ENCODE assay signal across 23 cellular contexts in genomic region chr15:27459836-27460235, GRCh38.
"Had no signal": no experiment of that assay in that cellular context is flagged by ENCODE, and none has a peak within 500 bp of the region (broad histone marks: within the 10 kb centered on the region; RNA-seq: fewer than 3 reads in every experiment).

No MANE protein-coding gene starts in this region.

- H3K27ac ChIP-seq: coronary artery, esophagus muscularis mucosa, foreskin keratinocyte, gastroesophageal sphincter, heart left ventricle, hepatocyte, left lung, lower lobe of right lung had no signal

- H3K79me2 ChIP-seq: hepatocyte had no signal

- H3K27me3 ChIP-seq: dorsolateral prefrontal cortex, esophagus muscularis mucosa, foreskin keratinocyte, gastroesophageal sphincter, heart left ventricle, hepatocyte, left lung had no signal

- H2AFZ ChIP-seq: hepatocyte had no signal

- H3K4me3 ChIP-seq: coronary artery, dorsolateral prefrontal cortex, esophagus muscularis mucosa, gastroesophageal sphincter, heart left ventricle, hepatocyte, left lung, lower lobe of right lung, mucosa of descending colon had no signal

- DNase-seq: dermis blood vessel endothelial cell; dorsolateral prefrontal cortex; effector CD4-positive, alpha-beta T cell; effector memory CD4-positive, alpha-beta T cell; foreskin keratinocyte; heart left ventricle; hypothalamus; immature natural killer cell; islet precursor cell; kidney; kidney glomerular epithelial cell; left cardiac atrium; left lung; left ventricle myocardium superior; lower lobe of right lung; mesenchymal stem cell; mucosa of descending colon; naive B cell; naive thymus-derived CD8-positive, alpha-beta T cell had no signal

- H3K9me3 ChIP-seq: esophagus muscularis mucosa, gastroesophageal sphincter, heart left ventricle had no signal

- H3K36me3 ChIP-seq: esophagus muscularis mucosa, gastroesophageal sphincter, heart left ventricle, left lung, lower lobe of right lung had no signal

- H3K4me2 ChIP-seq: hepatocyte had no signal

- H3K4me1 ChIP-seq: esophagus muscularis mucosa, foreskin keratinocyte, gastroesophageal sphincter, heart left ventricle, left lung, lower lobe of right lung had no signal

- ATAC-seq: foreskin keratinocyte; gastroesophageal sphincter; heart left ventricle; left cardiac atrium; left lung; left ventricle myocardium superior; lower lobe of right lung; mucosa of descending colon; naive thymus-derived CD8-positive, alpha-beta T cell had no signal
